In genomic region chr4:109157205-109157604, GRCh38 we compare ENCODE assay signal across 1 cellular context.
TF ChIP-seq lines count a peak whose summit lies in the region.

No MANE protein-coding gene starts in this region.

TF ChIP-seq in GM12878, 131 proteins besides CTCF, POLR2A, EP300 and RAD21 (continued from another document):
- no peak for TF ChIP-seq CUX1 (IDR thresholded peaks at IDR 0.05; ENCODE audit: insufficient replicate concordance, low read depth, low read length)
- no peak for TF ChIP-seq ZNF24 (IDR thresholded peaks at IDR 0.05)
- no peak for TF ChIP-seq JUNB (IDR thresholded peaks at IDR 0.05)
- no peak for TF ChIP-seq STAT3 (IDR thresholded peaks at IDR 0.05; ENCODE audit: low read depth, low read length)
- TF ChIP-seq ZNF687 (IDR thresholded peaks at IDR 0.05): no peak
- TF ChIP-seq HSF1 (IDR thresholded peaks at IDR 0.05; ENCODE audit: low read depth, low read length): no peak
